ENCODE assay signal across 8 cellular contexts in the genomic region with DNA sequence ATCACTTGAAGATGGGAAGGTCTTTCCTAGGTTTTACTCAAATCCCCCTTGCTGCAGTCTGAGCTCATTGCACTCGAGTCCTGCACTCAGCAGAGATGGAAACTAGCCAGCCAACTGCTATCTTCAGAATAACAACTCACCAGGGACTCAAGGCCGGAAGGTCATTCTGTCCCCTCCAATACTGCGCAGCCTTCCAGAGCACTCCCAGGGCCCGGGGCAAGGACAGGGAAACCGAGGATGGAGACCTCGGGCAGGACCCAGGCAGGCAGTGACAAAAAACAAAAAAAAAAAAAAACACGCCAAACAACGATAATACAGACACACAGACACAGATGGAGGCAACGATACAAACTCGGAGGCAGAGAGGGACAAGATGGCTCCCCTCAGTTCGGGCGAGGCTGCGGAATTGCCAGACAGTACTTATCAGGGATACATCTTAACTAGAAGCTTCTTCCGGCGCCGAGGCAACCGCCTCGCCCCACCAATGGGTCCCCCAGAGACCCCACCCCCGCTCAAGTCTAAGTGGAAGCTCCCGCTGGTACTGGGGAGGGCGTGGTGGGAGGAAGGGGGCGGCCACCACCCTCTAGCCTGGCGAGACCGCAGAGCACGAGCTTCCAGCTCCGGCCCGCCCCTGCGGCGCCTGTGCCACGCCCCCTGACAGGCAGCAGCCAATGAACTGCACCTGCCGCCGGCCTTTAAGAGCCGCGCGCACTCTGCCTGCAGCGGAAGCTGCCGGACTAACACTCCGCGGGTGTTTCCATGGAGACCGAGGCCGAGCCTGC. TPM values are rescaled to one million over a fixed set of nuclear protein-coding genes. Genes with fewer than 3 reads are reported as not detected.
DNase-seq lines count a peak whose midpoint lies in the region; ATAC-seq and TF ChIP-seq lines count a peak whose summit lies in the region.

No MANE protein-coding gene starts in this region.

- H3K4me1 Mint-ChIP-seq in activated naive CD8-positive, alpha-beta T cell (ENCODE audit: low read depth): peaks cover 32% of the 10 kb centered on the region
- H3K4me1 Mint-ChIP-seq in osteocyte (ENCODE audit: unreplicated experiment): peaks cover 43% of the 10 kb centered on the region

- peak; percentile 56 for TF ChIP-seq CTCF in osteocyte (IDR thresholded peaks at IDR 0.05)

- peak overlapping the region; percentile 90 for H3K27ac Mint-ChIP-seq in activated naive CD8-positive, alpha-beta T cell
- H3K27ac Mint-ChIP-seq in osteocyte (ENCODE audit: unreplicated experiment): peak overlapping the region; percentile 99

- H3K4me3 Mint-ChIP-seq in activated naive CD8-positive, alpha-beta T cell: peak overlapping the region; percentile 93
- peak overlapping the region; percentile 78 for H3K4me3 Mint-ChIP-seq in osteocyte (ENCODE audit: unreplicated experiment)

- H3K9me3 ChIP-seq in thymus (ENCODE audit: control insufficient read depth): no peaks in the 10 kb centered on the region

- no peaks in the 10 kb centered on the region for H3K27me3 Mint-ChIP-seq in activated naive CD8-positive, alpha-beta T cell
- H3K27me3 Mint-ChIP-seq in osteocyte (ENCODE audit: unreplicated experiment): no peaks in the 10 kb centered on the region

- no peaks in the 10 kb centered on the region for H3K36me3 Mint-ChIP-seq in activated naive CD8-positive, alpha-beta T cell
- H3K36me3 Mint-ChIP-seq in osteocyte (ENCODE audit: unreplicated experiment): no peaks in the 10 kb centered on the region

- DNase-seq in NCI-H1092 treated with DMSO at 0.1 percent for 48 hours (lab: John Stamatoyannopoulos, UW): peak; percentile 93
- peak; percentile 97 to 100 (median 99) for DNase-seq in head of caudate nucleus
- DNase-seq in osteocyte (ENCODE audit: extremely low spot score, unreplicated experiment): peak; percentile 99

- H3K36me3 ChIP-seq in thymus (ENCODE audit: control insufficient read depth, insufficient read depth): no peaks in the 10 kb centered on the region

- peak overlapping the region; percentile 63 for H3K4me3 ChIP-seq in thymus (ENCODE audit: low read length)

- H3K27ac ChIP-seq in thymus (ENCODE audit: low read depth): peak overlapping the region; percentile 91

- ATAC-seq in HG02623 (IDR thresholded peaks at IDR 0.05; ENCODE audit: unreplicated experiment): peak; percentile 95
- ATAC-seq in SK-N-SH treated with all-trans-retinoic acid at 6 μM for 48 hours: peak; percentile 93

- no peaks in the 10 kb centered on the region for H3K9me3 Mint-ChIP-seq in activated naive CD8-positive, alpha-beta T cell (ENCODE audit: low read depth)
- H3K9me3 Mint-ChIP-seq in osteocyte (ENCODE audit: unreplicated experiment): no peaks in the 10 kb centered on the region

- H3K4me1 ChIP-seq in thymus (ENCODE audit: control insufficient read depth, insufficient read depth, low read length): peaks cover 33% of the 10 kb centered on the region

- 1% methylated on average over 41 of the region's 41 CpGs for WGBS in thymus

- TF ChIP-seq POLR2A in GM10847 (IDR thresholded peaks at IDR 0.05; ENCODE audit: extremely low read depth, insufficient read length): peak; percentile 11

- intact Hi-C loops in head of caudate nucleus (cut with DNase I): loop anchor here (2.0 kb wide), 1 partner anchor 18 kb away; a partner anchor contains a TSS

- no peaks in the 10 kb centered on the region for H3K27me3 ChIP-seq in thymus (ENCODE audit: control insufficient read depth, insufficient read depth)

TF ChIP-seq in SK-N-SH treated with all-trans-retinoic acid at 6 μM for 48 hours, 23 proteins besides CTCF, POLR2A, EP300 and RAD21:
- TF ChIP-seq, protein P1, sequence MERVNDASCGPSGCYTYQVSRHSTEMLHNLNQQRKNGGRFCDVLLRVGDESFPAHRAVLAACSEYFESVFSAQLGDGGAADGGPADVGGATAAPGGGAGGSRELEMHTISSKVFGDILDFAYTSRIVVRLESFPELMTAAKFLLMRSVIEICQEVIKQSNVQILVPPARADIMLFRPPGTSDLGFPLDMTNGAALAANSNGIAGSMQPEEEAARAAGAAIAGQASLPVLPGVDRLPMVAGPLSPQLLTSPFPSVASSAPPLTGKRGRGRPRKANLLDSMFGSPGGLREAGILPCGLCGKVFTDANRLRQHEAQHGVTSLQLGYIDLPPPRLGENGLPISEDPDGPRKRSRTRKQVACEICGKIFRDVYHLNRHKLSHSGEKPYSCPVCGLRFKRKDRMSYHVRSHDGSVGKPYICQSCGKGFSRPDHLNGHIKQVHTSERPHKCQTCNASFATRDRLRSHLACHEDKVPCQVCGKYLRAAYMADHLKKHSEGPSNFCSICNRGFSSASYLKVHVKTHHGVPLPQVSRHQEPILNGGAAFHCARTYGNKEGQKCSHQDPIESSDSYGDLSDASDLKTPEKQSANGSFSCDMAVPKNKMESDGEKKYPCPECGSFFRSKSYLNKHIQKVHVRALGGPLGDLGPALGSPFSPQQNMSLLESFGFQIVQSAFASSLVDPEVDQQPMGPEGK (CRISPR knock-in tag; IDR thresholded peaks at IDR 0.05; ENCODE audit: borderline replicate concordance): peak; percentile 76; the same call in 1 of the 2 replicates
- TF ChIP-seq ZNF70 (CRISPR knock-in tag; IDR thresholded peaks at IDR 0.05) (no peak), TOX (CRISPR knock-in tag; IDR thresholded peaks at IDR 0.05; ENCODE audit: borderline replicate concordance) (no peak), ZNF8 (CRISPR knock-in tag; IDR thresholded peaks at IDR 0.05) (no peak), GLIS3 (CRISPR knock-in tag; IDR thresholded peaks at IDR 0.05) (no peak), CSDC2 (CRISPR knock-in tag; IDR thresholded peaks at IDR 0.05) (no peak)
- TF ChIP-seq, protein P2, sequence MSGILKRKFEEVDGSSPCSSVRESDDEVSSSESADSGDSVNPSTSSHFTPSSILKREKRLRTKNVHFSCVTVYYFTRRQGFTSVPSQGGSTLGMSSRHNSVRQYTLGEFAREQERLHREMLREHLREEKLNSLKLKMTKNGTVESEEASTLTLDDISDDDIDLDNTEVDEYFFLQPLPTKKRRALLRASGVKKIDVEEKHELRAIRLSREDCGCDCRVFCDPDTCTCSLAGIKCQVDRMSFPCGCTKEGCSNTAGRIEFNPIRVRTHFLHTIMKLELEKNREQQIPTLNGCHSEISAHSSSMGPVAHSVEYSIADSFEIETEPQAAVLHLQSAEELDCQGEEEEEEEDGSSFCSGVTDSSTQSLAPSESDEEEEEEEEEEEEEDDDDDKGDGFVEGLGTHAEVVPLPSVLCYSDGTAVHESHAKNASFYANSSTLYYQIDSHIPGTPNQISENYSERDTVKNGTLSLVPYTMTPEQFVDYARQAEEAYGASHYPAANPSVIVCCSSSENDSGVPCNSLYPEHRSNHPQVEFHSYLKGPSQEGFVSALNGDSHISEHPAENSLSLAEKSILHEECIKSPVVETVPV (CRISPR knock-in tag; IDR thresholded peaks at IDR 0.05): no peak
- TF ChIP-seq, protein P3, sequence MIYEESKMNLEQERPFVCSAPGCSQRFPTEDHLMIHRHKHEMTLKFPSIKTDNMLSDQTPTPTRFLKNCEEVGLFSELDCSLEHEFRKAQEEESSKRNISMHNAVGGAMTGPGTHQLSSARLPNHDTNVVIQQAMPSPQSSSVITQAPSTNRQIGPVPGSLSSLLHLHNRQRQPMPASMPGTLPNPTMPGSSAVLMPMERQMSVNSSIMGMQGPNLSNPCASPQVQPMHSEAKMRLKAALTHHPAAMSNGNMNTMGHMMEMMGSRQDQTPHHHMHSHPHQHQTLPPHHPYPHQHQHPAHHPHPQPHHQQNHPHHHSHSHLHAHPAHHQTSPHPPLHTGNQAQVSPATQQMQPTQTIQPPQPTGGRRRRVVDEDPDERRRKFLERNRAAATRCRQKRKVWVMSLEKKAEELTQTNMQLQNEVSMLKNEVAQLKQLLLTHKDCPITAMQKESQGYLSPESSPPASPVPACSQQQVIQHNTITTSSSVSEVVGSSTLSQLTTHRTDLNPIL (CRISPR knock-in tag; IDR thresholded peaks at IDR 0.05; ENCODE audit: low read depth): no peak

RNA-seq across cellular contexts. Expression of a gene that starts 7.0 kb away (rescaled TPM):
- total RNA-seq in osteocyte: 27.6 and 29.2 TPM in 2 replicates
- polyA plus RNA-seq in thymus: 3.6 TPM

RNA-seq across cellular contexts. Expression of a gene that starts 17.5 kb away (rescaled TPM):
- total RNA-seq in osteocyte: 61.2 and 64.6 TPM in 2 replicates
- polyA plus RNA-seq in thymus: 17.5 TPM

Comparison
In these comparisons a context has a peak if more than half of its experiments do, and no peak if none do; other contexts are left out.
1. Peak in every context shown above with its lines: DNase-seq, ATAC-seq, H3K4me3 ChIP-seq and H3K27ac ChIP-seq.